Comparison of ENCODE assay signal across 8 cellular contexts in the genomic region with DNA sequence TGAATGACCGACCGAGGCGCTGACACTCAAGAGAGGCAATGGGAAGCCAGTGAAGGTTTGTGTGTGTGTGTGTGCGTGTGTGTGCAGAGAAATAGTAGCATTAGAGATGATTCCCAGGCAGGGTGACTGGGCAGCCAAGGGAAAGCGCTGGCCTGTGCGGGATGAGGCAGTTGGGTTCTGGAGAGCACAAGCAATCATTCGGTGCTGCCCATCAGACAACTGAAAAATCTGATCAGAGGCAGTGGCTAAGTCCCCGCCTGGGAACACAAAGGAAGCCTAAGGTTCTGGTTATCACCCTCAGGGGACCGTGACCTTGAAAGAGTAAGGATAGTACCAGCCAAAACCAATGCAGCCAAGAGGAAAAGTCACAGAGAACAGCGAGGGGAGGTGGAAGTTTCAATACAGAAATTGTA. TPM values are rescaled to one million over a fixed set of nuclear protein-coding genes. Genes with fewer than 3 reads are reported as not detected.
DNase-seq lines count a peak whose midpoint lies in the region; ATAC-seq and TF ChIP-seq lines count a peak whose summit lies in the region.

No MANE protein-coding gene starts in this region.

- H2BK15ac ChIP-seq in H9 (ENCODE audit: low read depth, low read length): no peak overlapping the region

- H4K5ac ChIP-seq in H9 (ENCODE audit: insufficient read length, low read depth, low read length): peak overlapping the region; percentile 69

- H3K27me3 Mint-ChIP-seq in H9 (ENCODE audit: low read depth) (no peaks in the 10 kb centered on the region), T-helper 17 cell (no peaks in the 10 kb centered on the region)

- peak overlapping the region; percentile 51 for H3K4me2 ChIP-seq in H9 (ENCODE audit: insufficient read depth, insufficient read length, low read length)

- H4K91ac ChIP-seq in H9 (ENCODE audit: insufficient read length, low read depth, low read length): no peak overlapping the region

- peak overlapping the region; percentile 88 for H3K18ac ChIP-seq in H9 (ENCODE audit: insufficient read length, low read depth, low read length)

- H3K27ac ChIP-seq in H9 (ENCODE audit: insufficient read length, low read depth, low read length) (no peak overlapping the region), gastroesophageal sphincter (peak overlapping the region; percentile 52 to 100 (median 96)), skeletal muscle tissue (ENCODE audit: low read depth, low read length) (peak overlapping the region; percentile 88)

- H3K9me3 ChIP-seq in H9 (ENCODE audit: control insufficient read depth, low read depth, low read length) (no peaks in the 10 kb centered on the region), T-helper 17 cell (ENCODE audit: control insufficient read depth, low read length, poor library complexity, severe bottlenecking) (no peaks in the 10 kb centered on the region), gastroesophageal sphincter (no peaks in the 10 kb centered on the region), skeletal muscle tissue (ENCODE audit: control insufficient read depth in 3 of 3, low read length in 3 of 3) (no peaks in the 10 kb centered on the region)

- H3K27me3 ChIP-seq in H9 (ENCODE audit: insufficient read depth, low read length): no peaks in the 10 kb centered on the region
- no peaks in the 10 kb centered on the region for H3K27me3 ChIP-seq in gastroesophageal sphincter
- H3K27me3 ChIP-seq in skeletal muscle tissue (ENCODE audit: control insufficient read depth in 3 of 3, insufficient read depth in 3 of 3, low read length in 3 of 3): no peaks in the 10 kb centered on the region

- H3K4me1 Mint-ChIP-seq in H9 (peaks cover 24 to 28% of the 10 kb centered on the region in 2 experiments), T-helper 17 cell (peaks cover 51% of the 10 kb centered on the region)

- H2BK12ac ChIP-seq in H9 (ENCODE audit: insufficient read length, low read depth, low read length): peak overlapping the region; percentile 0

- no CpG with 5 or more reads among the region's 10 CpGs for WGBS in H9 (ENCODE audit: extremely low coverage, insufficient read length, low lambda C conversion rate)
- 77 to 79% methylated on average over 8 to 9 of the region's 10 CpGs for WGBS in gastroesophageal sphincter (ENCODE audit: low coverage in 1 of 2), 2 donors

- H3K4me3 ChIP-seq in gastroesophageal sphincter (peak overlapping the region in 1 of 2 donors; percentile 76), skeletal muscle tissue (ENCODE audit: low read length in 3 of 3) (peak overlapping the region; percentile 76 to 89 (median 83))

- peaks cover 0 to 4% (median 0%) of the 10 kb centered on the region in 3 experiments; a peak in 1 of 7 replicates for H3K36me3 Mint-ChIP-seq in H9 (ENCODE audit: insufficient read depth in 1 of 3, low read depth in 3 of 3)
- peaks cover 3% of the 10 kb centered on the region for H3K36me3 Mint-ChIP-seq in T-helper 17 cell (ENCODE audit: low read depth)

- H3K9me3 Mint-ChIP-seq in H9: no peaks in the 10 kb centered on the region; a peak in 1 of 5 replicates

- TF ChIP-seq POLR2A in gastroesophageal sphincter (IDR thresholded peaks at IDR 0.05): no peak

- H3K4me1 ChIP-seq in H9 (ENCODE audit: insufficient read depth, low read length) (no peaks in the 10 kb centered on the region; the same call in 1 of the 2 replicates), gastroesophageal sphincter (peaks cover 0 to 38% (median 7%) of the 10 kb centered on the region in 3 donors), skeletal muscle tissue (ENCODE audit: control insufficient read depth in 3 of 3, insufficient read depth in 3 of 3, low read length in 3 of 3) (peaks cover 7 to 19% (median 17%) of the 10 kb centered on the region in 3 donors)

- no peak overlapping the region; the same call in 1 of the 2 replicates for H3K4ac ChIP-seq in H9 (ENCODE audit: low read depth, low read length)

- H3K79me1 ChIP-seq in H9 (ENCODE audit: insufficient read depth, low read depth, low read length, poor library complexity, severe bottlenecking): no peaks in the 10 kb centered on the region

- H3K9ac ChIP-seq in H9 (ENCODE audit: extremely low read depth, insufficient read length, low read length) (no peak overlapping the region), skeletal muscle tissue (ENCODE audit: low read depth in 1 of 3, low read length in 3 of 3) (peak overlapping the region in 2 of 3 donors; percentile 71 to 88)

- H3K4me3 Mint-ChIP-seq in H9 (peak overlapping the region; percentile 78 to 85), T-helper 17 cell (peak overlapping the region; percentile 92)

- H3K56ac ChIP-seq in H9 (ENCODE audit: insufficient read length, low read depth, low read length): no peak overlapping the region

- ATAC-seq in T-helper 17 cell (no peak), gastroesophageal sphincter (no peak), HG02852 (IDR thresholded peaks at IDR 0.05; ENCODE audit: unreplicated experiment) (no peak)

- H2BK20ac ChIP-seq in H9 (ENCODE audit: low read depth, low read length, poor library complexity, severe bottlenecking): no peak overlapping the region

- no peak overlapping the region for H2AFZ ChIP-seq in H9 (ENCODE audit: low read length)

- TF ChIP-seq CTCF in H9 (conservative IDR thresholded peaks at IDR 0.05) (no peak), gastroesophageal sphincter (IDR thresholded peaks at IDR 0.05) (no peak)

- H3K36me3 ChIP-seq in gastroesophageal sphincter (no peaks in the 10 kb centered on the region), skeletal muscle tissue (ENCODE audit: control insufficient read depth in 3 of 3, insufficient read depth in 3 of 3, low read length in 3 of 3) (peaks cover 0 to under 1% (median 0%) of the 10 kb centered on the region in 3 donors)

- no peak overlapping the region for H2AK5ac ChIP-seq in H9 (ENCODE audit: insufficient read length, low read length)

- no peak overlapping the region for H3T11ph ChIP-seq in H9 (ENCODE audit: low read length)

- no peak overlapping the region for H2BK5ac ChIP-seq in H9 (ENCODE audit: insufficient read length, low read length)

- no peaks in the 10 kb centered on the region for H3K79me2 ChIP-seq in H9 (ENCODE audit: insufficient read depth, low read length)

- H3K14ac ChIP-seq in H9 (ENCODE audit: insufficient read depth, low read length): peak overlapping the region; percentile 72; the same call in 1 of the 2 replicates

- no peak for TF ChIP-seq EP300 in gastroesophageal sphincter (IDR thresholded peaks at IDR 0.05)

- H3K27ac Mint-ChIP-seq in H9: peak overlapping the region; percentile 74 to 93 (median 91)
- H3K27ac Mint-ChIP-seq in T-helper 17 cell: peak overlapping the region; percentile 100

- no peak overlapping the region for H3K23ac ChIP-seq in H9 (ENCODE audit: insufficient read length, low read depth, low read length)

- H3K23me2 ChIP-seq in H9 (ENCODE audit: insufficient read length, low read depth, low read length, poor library complexity, severe bottlenecking): peaks cover 11% of the 10 kb centered on the region

- H4K20me1 ChIP-seq in H9 (ENCODE audit: control insufficient read depth, insufficient read depth, insufficient read length): no peaks in the 10 kb centered on the region

- no peak overlapping the region for H4K8ac ChIP-seq in H9 (replicated peaks; ENCODE audit: insufficient read length, low read depth, low read length)

- DNase-seq in H9 (no peak), T-helper 17 cell (no peak), mesenteric fat pad (ENCODE audit: low spot score) (no peak), COLO829 (ENCODE audit: low spot score) (no peak), 8988T (no peak)

- no peak overlapping the region for H2BK120ac ChIP-seq in H9 (ENCODE audit: low read depth, low read length, poor library complexity, severe bottlenecking)

RNA-seq across cellular contexts. Expression of a gene that starts 0.9 kb away (rescaled TPM):
- total RNA-seq in H9 (2021): 22.6 and 29.3 TPM in 2 replicates
- 100 to 1,000 TPM; 307 TPM for total RNA-seq in T-helper 17 cell
- 10 to 100 TPM; 69.1 to 74.6 (median 72.2) TPM for total RNA-seq in gastroesophageal sphincter
- total RNA-seq in skeletal muscle tissue: 90.3 TPM
- 146 TPM for total RNA-seq in mesenteric fat pad

RNA-seq across cellular contexts. Expression of a gene that starts 48.2 kb away (rescaled TPM):
- 18.8 and 22.3 TPM in 2 replicates for total RNA-seq in H9 (2021)
- total RNA-seq in T-helper 17 cell: 10 to 100 TPM; 30.8 to 36.4 TPM
- 10 to 100 TPM; 27.1 to 40.2 (median 28.7) TPM for total RNA-seq in gastroesophageal sphincter
- total RNA-seq in skeletal muscle tissue: 6.3 TPM
- total RNA-seq in mesenteric fat pad: 26.9 TPM

RNA-seq across cellular contexts. Expression of a gene that starts 48.6 kb away (rescaled TPM):
- total RNA-seq in H9 (2021): 23.5 and 23.7 TPM in 2 replicates
- total RNA-seq in T-helper 17 cell: 10 to 100 TPM; 68.0 to 71.1 TPM
- 10 to 100 TPM; 50.5 to 66.0 (median 58.4) TPM for total RNA-seq in gastroesophageal sphincter
- 47.5 TPM for total RNA-seq in skeletal muscle tissue
- total RNA-seq in mesenteric fat pad: 79.5 TPM
